In the genomic region with DNA sequence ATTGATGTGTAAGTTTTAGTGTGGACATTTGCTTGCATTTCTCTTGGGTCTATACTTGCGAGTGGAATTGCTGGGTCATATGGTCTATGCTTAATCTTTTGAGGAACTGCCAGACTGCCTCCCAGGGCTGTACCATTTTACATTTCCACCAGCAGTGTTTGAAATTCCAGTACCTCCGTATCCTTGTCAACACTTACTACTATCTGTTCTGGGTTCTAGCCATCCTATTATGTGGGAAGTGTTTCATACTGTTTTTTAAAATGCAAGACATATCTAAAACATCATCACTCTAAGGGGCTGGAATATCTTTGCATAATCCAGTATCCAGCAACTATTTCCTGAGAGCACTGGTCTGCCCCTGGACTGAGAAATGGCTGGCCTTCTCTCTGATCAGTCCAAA, we compare ENCODE assay signal across 31 cellular contexts.
"Had no signal": no experiment of that assay in that cellular context is flagged by ENCODE, and none has a peak within 500 bp of the region (broad histone marks: within the 10 kb centered on the region; RNA-seq: fewer than 3 reads in every experiment).

No MANE protein-coding gene starts in this region.

- H3K27me3 ChIP-seq: neural progenitor cell, ovary, suprapubic skin, testis, tibial artery, transverse colon, upper lobe of right lung, uterus had no signal

- H3K4me2 ChIP-seq: neural progenitor cell, smooth muscle cell had no signal

- DNase-seq: natural killer cell; occipital lobe; ovary; posterior cingulate gyrus; psoas muscle; right cardiac atrium; spleen; stimulated activated CD4-positive, alpha-beta T cell treated with anti-CD3 and anti-CD28 coated beads, Interleukin-12 subunit alpha, Interleukin-12 subunit beta, amount 100 ng/mL, for 4 hours; stimulated activated CD4-positive, alpha-beta T cell treated with anti-CD3 and anti-CD28 coated beads, Interleukin-1b, Interleukin-23, amount 100 ng/mL, for 48 hours; stimulated activated CD4-positive, alpha-beta T cell treated with anti-CD3 and anti-CD28 coated beads, Interleukin-4, amount 100 ng/mL, for 1 hour; stimulated activated CD4-positive, alpha-beta T cell treated with anti-CD3 and anti-CD28 coated beads, Interleukin-4, amount 100 ng/mL, for 4 hours; stimulated activated CD8-positive, alpha-beta memory T cell treated with anti-CD3 and anti-CD28 coated beads, Interleukin-4, amount 100 ng/mL, for 48 hours; stimulated activated naive CD4-positive, alpha-beta T cell; stimulated activated naive CD8-positive, alpha-beta T cell treated with anti-CD3 and anti-CD28 coated beads, Interleukin-15, amount 100 ng/mL, for 72 hours; stimulated activated naive CD8-positive, alpha-beta T cell treated with anti-CD3 and anti-CD28 coated beads, Interleukin-15, Interleukin-2, amounts not matched to agents 100 U/mL and 50 U/mL, for 24 hours; substantia nigra; testis; transverse colon; upper lobe of right lung; uterus had no signal

- H3K36me3 Mint-ChIP-seq: natural killer cell; neural progenitor cell; stimulated activated memory B cell treated with anti-CD40 and anti-IgM and Interleukin-4, amounts not matched to agents 10 μg/mL and 1 μg/mL and 100 μg/mL, for 72 hours; type B pancreatic cell had no signal

- H3K36me3 ChIP-seq: neural progenitor cell, ovary, spleen, suprapubic skin, tibial artery, transverse colon, upper lobe of right lung, uterus had no signal

- H3K4me3 Mint-ChIP-seq: natural killer cell; nephron; neural progenitor cell; stimulated activated memory B cell treated with anti-CD40 and anti-IgM and Interleukin-4, amounts not matched to agents 10 μg/mL and 1 μg/mL and 100 μg/mL, for 72 hours; stimulated activated naive CD8-positive, alpha-beta T cell treated with anti-CD3 and anti-CD28 coated beads, Interleukin-15, amount 100 ng/mL, for 72 hours; type B pancreatic cell had no signal

- H3K4me1 ChIP-seq: neural progenitor cell, parathyroid adenoma, psoas muscle, spleen, suprapubic skin, testis, tibial artery, transverse colon, upper lobe of right lung, uterus had no signal

- ATAC-seq: natural killer cell; psoas muscle; right cardiac atrium; sciatic nerve; stimulated activated memory B cell treated with anti-CD40 and anti-IgM and Interleukin-4, amounts not matched to agents 10 μg/mL and 1 μg/mL and 100 μg/mL, for 72 hours; stimulated activated naive CD8-positive, alpha-beta T cell treated with anti-CD3 and anti-CD28 coated beads, Interleukin-15, amount 100 ng/mL, for 72 hours; stimulated activated naive CD8-positive, alpha-beta T cell treated with anti-CD3 and anti-CD28 coated beads, Interleukin-15, Interleukin-2, amounts not matched to agents 100 U/mL and 50 U/mL, for 24 hours; upper lobe of right lung had no signal

- H3K9me3 ChIP-seq: ovary, psoas muscle, spleen, suprapubic skin, testis, tibial artery, transverse colon, upper lobe of right lung, uterus had no signal

- H3K27ac Mint-ChIP-seq: natural killer cell; nephron; neural progenitor cell; progenitor cell of endocrine pancreas; stimulated activated memory B cell treated with anti-CD40 and anti-IgM and Interleukin-4, amounts not matched to agents 10 μg/mL and 1 μg/mL and 100 μg/mL, for 72 hours; stimulated activated naive CD8-positive, alpha-beta T cell treated with anti-CD3 and anti-CD28 coated beads, Interleukin-15, amount 100 ng/mL, for 72 hours; type B pancreatic cell had no signal

- H2AFZ ChIP-seq: neural progenitor cell, parathyroid adenoma had no signal

- H3K9ac ChIP-seq: neural progenitor cell, parathyroid adenoma had no signal

- H3K9me3 Mint-ChIP-seq: natural killer cell had no signal

- H3K4me1 Mint-ChIP-seq: natural killer cell had no signal

- H3K27ac ChIP-seq: neural progenitor cell, ovary, parathyroid adenoma, psoas muscle, skin epidermis, spleen, suprapubic skin, tibial artery, transverse colon, upper lobe of right lung, uterus had no signal

- H3K79me2 ChIP-seq: parathyroid adenoma had no signal

- H3K4me3 ChIP-seq: neural progenitor cell, ovary, psoas muscle, skin epidermis, smooth muscle cell, spleen, suprapubic skin, testis, tibial artery, transverse colon, upper lobe of right lung, uterus had no signal

- H3K27me3 Mint-ChIP-seq: stimulated activated naive CD8-positive, alpha-beta T cell treated with anti-CD3 and anti-CD28 coated beads, Interleukin-15, amount 100 ng/mL, for 72 hours had no signal
